In genomic region chr3:178840586-178840985, GRCh38 we compare ENCODE assay signal across 7 cellular contexts.
"Had no signal": no experiment of that assay in that cellular context is flagged by ENCODE, and none has a peak within 500 bp of the region (broad histone marks: within the 10 kb centered on the region; RNA-seq: fewer than 3 reads in every experiment).

No MANE protein-coding gene starts in this region.

- H3K27ac ChIP-seq: HL-60, KMS-11 had no signal

- DNase-seq: IMR-90, KBM-7, KG1 had no signal

- H3K4me2 ChIP-seq: KMS-11 had no signal

- H3K9ac ChIP-seq: KMS-11 had no signal

- ATAC-seq: HepG2, K562 had no signal

- H3K4me3 ChIP-seq: K562 had no signal
